ENCODE assay signal across 13 cellular contexts in genomic region chr11:34331329-34331728, GRCh38. TPM values are rescaled to one million over a fixed set of nuclear protein-coding genes. Genes with fewer than 3 reads are reported as not detected.
A peak's percentile ranks its signal among the peaks of the same experiment; 100 is the strongest.
DNase-seq lines count a peak whose midpoint lies in the region; ATAC-seq and TF ChIP-seq lines count a peak whose summit lies in the region.
"Had no signal": no experiment of that assay in that cellular context is flagged by ENCODE, and none has a peak within 500 bp of the region (broad histone marks: within the 10 kb centered on the region; RNA-seq: fewer than 3 reads in every experiment).

No MANE protein-coding gene starts in this region.

- H3K9me3 Mint-ChIP-seq in Calu3 (ENCODE audit: low read depth, unreplicated experiment): no peaks in the 10 kb centered on the region
- H3K9me3 Mint-ChIP-seq in stimulated activated naive CD8-positive, alpha-beta T cell treated with anti-CD3 and anti-CD28 coated beads, Interleukin-15, amount 100 ng/mL, for 72 hours: no peaks in the 10 kb centered on the region

- H3K27ac ChIP-seq in foreskin keratinocyte: no peak overlapping the region
- H3K27ac ChIP-seq: cardiac muscle cell, gastroesophageal sphincter had no signal

- CTCF ChIA-PET in Calu3 (lab: Charles Lee): interaction anchor here (1.3 to 1.9 kb wide), 2 partner anchors 15 to 19 kb away, joined by 3 to 6 read pairs; no protein-coding TSS in a partner anchor

- intact Hi-C loops in Calu3 (cut with micrococcal nuclease; ENCODE audit: unreplicated experiment): loop anchor here (5.0 kb wide), 1 partner anchor 54 kb away; no protein-coding TSS in a partner anchor

- no peak overlapping the region for H3K4me3 Mint-ChIP-seq in Calu3 (ENCODE audit: low read depth, unreplicated experiment)
- no peak overlapping the region for H3K4me3 Mint-ChIP-seq in stimulated activated naive CD8-positive, alpha-beta T cell treated with anti-CD3 and anti-CD28 coated beads, Interleukin-15, amount 100 ng/mL, for 72 hours

- no peaks in the 10 kb centered on the region for H3K27me3 Mint-ChIP-seq in Calu3 (ENCODE audit: unreplicated experiment)
- peaks cover 18% of the 10 kb centered on the region for H3K27me3 Mint-ChIP-seq in stimulated activated naive CD8-positive, alpha-beta T cell treated with anti-CD3 and anti-CD28 coated beads, Interleukin-15, amount 100 ng/mL, for 72 hours

- in situ Hi-C loops in SK-MEL-5 (cut with HindIII; ENCODE audit: low pct_unique_long_range_greater_than_20kb, low sequenced_read_pairs): no loop called here

- H3K27me3 ChIP-seq in foreskin keratinocyte: peaks cover 59% of the 10 kb centered on the region
- H3K27me3 ChIP-seq: cardiac muscle cell, gastroesophageal sphincter, sigmoid colon had no signal

- BruUV-seq in Calu3 (replicated peaks; lab: Mats Ljungman, UMichigan): no TSS peak

- H3K4me1 Mint-ChIP-seq in Calu3 (ENCODE audit: low read depth, unreplicated experiment): peaks cover 61% of the 10 kb centered on the region
- peaks cover 6% of the 10 kb centered on the region for H3K4me1 Mint-ChIP-seq in stimulated activated naive CD8-positive, alpha-beta T cell treated with anti-CD3 and anti-CD28 coated beads, Interleukin-15, amount 100 ng/mL, for 72 hours

- peaks cover 21% of the 10 kb centered on the region for H3K36me3 Mint-ChIP-seq in Calu3 (ENCODE audit: insufficient read depth, unreplicated experiment)

- ATAC-seq in foreskin keratinocyte (no peak), GM19452 (IDR thresholded peaks at IDR 0.05; ENCODE audit: unreplicated experiment) (no peak)
- no peak for ATAC-seq in stimulated activated naive CD8-positive, alpha-beta T cell treated with anti-CD3 and anti-CD28 coated beads, Interleukin-15, amount 100 ng/mL, for 72 hours
- ATAC-seq: gastroesophageal sphincter had no signal

- TF ChIP-seq CTCF in Calu3 (IDR thresholded peaks at IDR 0.05; ENCODE audit: unreplicated experiment) (no peak), foreskin keratinocyte (conservative IDR thresholded peaks at IDR 0.05) (no peak)

- DNase-seq in Calu3: no peak
- peak; percentile 45 for DNase-seq in LoVo (ENCODE audit: low spot score)
- DNase-seq in SK-MEL-5 (ENCODE audit: low read depth, low spot score): peak; percentile 89
- peak; percentile 47 for DNase-seq in iris pigment epithelial cell (ENCODE audit: low read depth)
- DNase-seq in foreskin keratinocyte: no peak
- no peak for DNase-seq in stimulated activated naive CD8-positive, alpha-beta T cell treated with anti-CD3 and anti-CD28 coated beads, Interleukin-15, amount 100 ng/mL, for 72 hours
- no peak for DNase-seq in CD1c-positive myeloid dendritic cell (ENCODE audit: extremely low spot score)
- DNase-seq: activated CD8-positive, alpha-beta memory T cell treated with anti-CD3 and anti-CD28 coated beads, Interleukin-2, amount 50 U/mL, for 48 hours; NCI-H524 treated with DMSO at 0.1 percent for 48 hours; sigmoid colon had no signal

- no peaks in the 10 kb centered on the region for H3K4me1 ChIP-seq in foreskin keratinocyte

- peak overlapping the region; percentile 81 for H3K27ac Mint-ChIP-seq in Calu3 (ENCODE audit: unreplicated experiment)
- no peak overlapping the region for H3K27ac Mint-ChIP-seq in stimulated activated naive CD8-positive, alpha-beta T cell treated with anti-CD3 and anti-CD28 coated beads, Interleukin-15, amount 100 ng/mL, for 72 hours

RNA-seq across cellular contexts. Expression of gene ABTB2, which starts 26.5 kb away (rescaled TPM):
- 24.6 and 24.8 TPM in 2 replicates for total RNA-seq in Calu3 (2022)
- total RNA-seq in SK-MEL-5 (2014; rRNA removed; shearing (Covaris generic)): 3.3 and 4.2 TPM in 2 replicates
- polyA plus RNA-seq in SK-MEL-5 (2015; cell fraction: cytosol; rRNA removed): 26.9 and 31.5 TPM in 2 replicates
- polyA plus RNA-seq in SK-MEL-5 (2015; cell fraction: nucleus; rRNA removed): 19.4 and 21.6 TPM in 2 replicates
- total RNA-seq in foreskin keratinocyte: 0.60 and 0.99 TPM in 2 replicates
- 0.49 and 0.56 TPM in 2 replicates for polyA plus RNA-seq in foreskin keratinocyte

Comparison
In these comparisons a context has a peak if more than half of its experiments do, and no peak if none do; other contexts are left out.
1. DNase-seq: peak in LoVo (single experiment), SK-MEL-5 (single experiment) and iris pigment epithelial cell (single experiment); none in Calu3 (single experiment), foreskin keratinocyte (0 of 2), stimulated activated naive CD8-positive, alpha-beta T cell treated with anti-CD3 and anti-CD28 coated beads, Interleukin-15, amount 100 ng/mL, for 72 hours (0 of 2) and CD1c-positive myeloid dendritic cell (single experiment).